9 cellular contexts compared by ENCODE assay signal in the genomic region with DNA sequence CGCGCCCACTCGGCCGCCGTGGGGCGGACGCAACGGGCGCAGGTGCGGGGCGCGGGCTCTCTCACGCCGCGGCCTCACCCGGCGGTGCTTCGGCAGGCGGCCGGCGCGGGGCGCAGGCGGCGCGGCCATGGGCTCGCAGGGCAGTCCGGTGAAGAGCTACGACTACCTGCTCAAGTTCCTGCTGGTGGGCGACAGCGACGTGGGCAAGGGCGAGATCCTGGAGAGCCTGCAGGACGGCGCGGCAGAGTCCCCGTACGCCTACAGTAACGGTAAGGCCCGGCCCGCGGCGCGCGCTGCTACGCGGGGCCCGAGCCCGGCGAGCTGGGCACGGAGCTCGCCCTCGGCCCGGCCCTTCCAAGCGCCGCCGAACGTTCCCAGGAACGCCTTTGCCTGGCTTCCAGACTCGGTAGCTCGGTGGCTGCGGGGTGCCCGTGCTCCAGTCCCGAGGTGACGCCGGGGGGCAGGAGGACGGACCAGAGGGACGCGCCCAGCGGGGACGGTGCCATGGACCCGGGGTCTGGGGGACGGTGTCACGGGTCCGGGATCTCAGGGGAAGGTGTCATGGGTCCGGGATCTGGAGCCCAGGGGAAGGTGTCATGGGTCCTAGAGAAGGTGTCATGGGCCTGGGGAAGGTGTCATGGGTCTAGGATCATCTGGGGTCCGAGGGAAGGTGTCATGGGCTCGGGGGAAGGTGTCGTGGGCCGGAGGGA. TPM values are rescaled to one million over a fixed set of nuclear protein-coding genes. Genes with fewer than 3 reads are reported as not detected.
DNase-seq lines count a peak whose midpoint lies in the region; ATAC-seq, FAIRE-seq and TF ChIP-seq lines count a peak whose summit lies in the region.
"Had no signal": no experiment of that assay in that cellular context is flagged by ENCODE, and none has a peak within 500 bp of the region (broad histone marks: within the 10 kb centered on the region; RNA-seq: fewer than 3 reads in every experiment).

No MANE protein-coding gene starts in this region.

- peaks cover 36% of the 10 kb centered on the region for H4K20me1 ChIP-seq in keratinocyte (ENCODE audit: control insufficient read depth, extremely low read depth, insufficient read depth, low read length)

- dilution Hi-C loops in keratinocyte (cut with MboI; ENCODE audit: extremely low pct_ligation_motif_present, low sequenced_read_pairs), result no loop called here

- no peaks in the 10 kb centered on the region for H3K36me3 ChIP-seq in CD4-positive, CD25-positive, alpha-beta regulatory T cell (ENCODE audit: control insufficient read depth, insufficient read depth, low read length)
- H3K36me3 ChIP-seq in keratinocyte (ENCODE audit: control insufficient read depth in 2 of 2, extremely low read depth in 1 of 2, insufficient read depth in 2 of 2, low read length in 2 of 2), result no peaks in the 10 kb centered on the region

- peak overlapping the region; percentile 64 for H2AFZ ChIP-seq in keratinocyte (ENCODE audit: control insufficient read depth, low read length)

- no peak for TF ChIP-seq CTCF in HFFc6 (IDR thresholded peaks at IDR 0.05)
- no peak for TF ChIP-seq CTCF in keratinocyte (optimal IDR thresholded peaks at IDR 0.05 in 1 of 3, IDR thresholded peaks at IDR 0.05 in 1 of 3, conservative IDR thresholded peaks at IDR 0.05 in 1 of 3; ENCODE audit: extremely low read depth in 1 of 3, insufficient read depth in 2 of 3, low read length in 3 of 3)

- no peaks in the 10 kb centered on the region for H3K9me3 ChIP-seq in CD4-positive, CD25-positive, alpha-beta regulatory T cell (ENCODE audit: control insufficient read depth in 2 of 2, low read length in 2 of 2)
- no peaks in the 10 kb centered on the region for H3K9me3 ChIP-seq in keratinocyte (ENCODE audit: control insufficient read depth, low read depth, low read length)

- H3K36me3 Mint-ChIP-seq in CD4-positive, CD25-positive, alpha-beta regulatory T cell, result peaks cover 5% of the 10 kb centered on the region
- peaks cover 4% of the 10 kb centered on the region; the same call in 1 of the 2 replicates for H3K36me3 Mint-ChIP-seq in HFFc6 (ENCODE audit: low read depth)

- no peaks in the 10 kb centered on the region for H3K27me3 ChIP-seq in CD4-positive, CD25-positive, alpha-beta regulatory T cell (ENCODE audit: control insufficient read depth, insufficient read depth, low read length)
- H3K27me3 ChIP-seq in keratinocyte (ENCODE audit: control insufficient read depth, extremely low read depth, insufficient read depth, low read length), result peaks cover 3% of the 10 kb centered on the region

- FAIRE-seq in keratinocyte (lab: Jason Lieb, UNC), result no peak

- DNase-seq in CD4-positive, CD25-positive, alpha-beta regulatory T cell, result no peak
- DNase-seq in HFFc6 (no peak), keratinocyte (ENCODE audit: low read depth, low spot score) (no peak), substantia nigra (lab: John Stamatoyannopoulos, UW) (peak in 2 of 49 donors; percentile 23 to 49), posterior vena cava (ENCODE audit: low spot score) (no peak)
- DNase-seq in activated effector memory CD4-positive, alpha-beta T cell treated with anti-CD3 and anti-CD28 coated beads, Interleukin-2, amount 50 U/mL, for 16 hours, result no peak

- no peak overlapping the region for H3K27ac ChIP-seq in CD4-positive, CD25-positive, alpha-beta regulatory T cell (ENCODE audit: insufficient read depth, low read length, poor library complexity, severe bottlenecking)
- H3K27ac ChIP-seq in adipose tissue (ENCODE audit: low read depth, low read length), result peak overlapping the region; percentile 47
- peak overlapping the region; percentile 36 for H3K27ac ChIP-seq in keratinocyte (ENCODE audit: control insufficient read depth, insufficient read depth, low read length)
- H3K27ac ChIP-seq in substantia nigra (ENCODE audit: low read depth, low read length, poor library complexity, severe bottlenecking), result peak overlapping the region; percentile 67

- peaks cover 12% of the 10 kb centered on the region for H3K9me1 ChIP-seq in keratinocyte (ENCODE audit: control insufficient read depth, extremely low read depth, insufficient read depth, low read length)

- intact Hi-C loops in posterior vena cava (cut with DNase I), result loop anchor here in 1 of 2 donors (2.0 to 5.0 kb wide), 2 partner anchors 42 to 62 kb away; a partner anchor contains a TSS

- H3K4me3 Mint-ChIP-seq in CD4-positive, CD25-positive, alpha-beta regulatory T cell, result peak overlapping the region; percentile 64 to 93 (median 90)
- peak overlapping the region; percentile 91 for H3K4me3 Mint-ChIP-seq in HFFc6

- no peaks in the 10 kb centered on the region for H3K9me3 Mint-ChIP-seq in CD4-positive, CD25-positive, alpha-beta regulatory T cell
- H3K9me3 Mint-ChIP-seq in HFFc6, result no peaks in the 10 kb centered on the region

- WGBS in adipose tissue, 3 donors, result 2 to 3% (median 2%) methylated on average over 54 to 80 of the region's 80 CpGs

- peak overlapping the region; percentile 85 to 92 (median 85) for H3K27ac Mint-ChIP-seq in CD4-positive, CD25-positive, alpha-beta regulatory T cell
- peak overlapping the region; percentile 42 for H3K27ac Mint-ChIP-seq in HFFc6

- peak overlapping the region; percentile 97 for H3K4me2 ChIP-seq in keratinocyte (ENCODE audit: control insufficient read depth, extremely low read depth, insufficient read depth, low read depth, low read length)

- H3K4me3 ChIP-seq in CD4-positive, CD25-positive, alpha-beta regulatory T cell (ENCODE audit: low read depth, low read length), result peak overlapping the region; percentile 51
- H3K4me3 ChIP-seq in keratinocyte (ENCODE audit: control insufficient read depth in 2 of 3, extremely low read depth in 1 of 3, insufficient read depth in 2 of 3, low read depth in 1 of 3, low read length in 3 of 3), result peak overlapping the region; percentile 75 to 85 (median 84)

- H3K4me1 ChIP-seq in CD4-positive, CD25-positive, alpha-beta regulatory T cell (ENCODE audit: control insufficient read depth, insufficient read depth, low read length, poor library complexity, severe bottlenecking), result peaks cover 33% of the 10 kb centered on the region
- peaks cover 51% of the 10 kb centered on the region for H3K4me1 ChIP-seq in keratinocyte (ENCODE audit: control insufficient read depth, extremely low read depth, insufficient read depth, low read length)

- H3K27me3 Mint-ChIP-seq in CD4-positive, CD25-positive, alpha-beta regulatory T cell, result peaks cover 6% of the 10 kb centered on the region
- H3K27me3 Mint-ChIP-seq in HFFc6 (ENCODE audit: insufficient read depth), result peaks cover 9% of the 10 kb centered on the region

- H3K4me1 Mint-ChIP-seq in CD4-positive, CD25-positive, alpha-beta regulatory T cell, result peaks cover 0 to 57% (median 16%) of the 10 kb centered on the region in 4 donors
- peaks cover 37% of the 10 kb centered on the region for H3K4me1 Mint-ChIP-seq in HFFc6 (ENCODE audit: low read depth)

- no peak for ATAC-seq in CD4-positive, CD25-positive, alpha-beta regulatory T cell (ENCODE audit: low read depth in 2 of 2)
- ATAC-seq in HG02852 (IDR thresholded peaks at IDR 0.05; ENCODE audit: unreplicated experiment), result no peak

- H3K9ac ChIP-seq in keratinocyte (ENCODE audit: control insufficient read depth, extremely low read depth, insufficient read depth, low read length), result peak overlapping the region; percentile 80

- peaks cover 31% of the 10 kb centered on the region for H3K79me2 ChIP-seq in keratinocyte (ENCODE audit: control insufficient read depth, insufficient read depth, low read length)

RNA-seq across cellular contexts. Expression of a gene that starts 0.5 kb away (rescaled TPM):
- total RNA-seq in CD4-positive, CD25-positive, alpha-beta regulatory T cell, result 12.1 TPM
- polyA plus RNA-seq in CD4-positive, CD25-positive, alpha-beta regulatory T cell, result 1 to 10 TPM; 6.8 to 9.6 (median 8.2) TPM
- total RNA-seq in HFFc6 (2021; fragmentation: NEBNext Ultra II Directional; extraction: Animal tissue kit (Norgen Biotek cat#: 25700)), result 10 to 100 TPM; 11.3 to 14.8 (median 12.2) TPM
- polyA plus RNA-seq in adipose tissue, result 10 to 100 TPM; 16.0 to 42.5 (median 21.2) TPM
- 4.0 to 12.3 TPM (median 4.2 TPM) in 3 replicates for polyA plus RNA-seq in keratinocyte
- polyA plus RNA-seq in keratinocyte (2011; ENCODE audit: low read depth), result 10.9 TPM
- polyA plus RNA-seq in keratinocyte (2011; cell fraction: cytosol; rRNA removed), result 3.5 and 6.7 TPM in 2 replicates
- 9.1 and 12.6 TPM in 2 replicates for polyA plus RNA-seq in keratinocyte (2011; cell fraction: nucleus; rRNA removed)
- 7.9 and 15.8 TPM in 2 replicates for polyA plus RNA-seq in keratinocyte (2012; ENCODE audit: low replicate concordance)
- polyA minus RNA-seq in keratinocyte, result 5.0 to 15.4 TPM (median 6.5 TPM) in 3 replicates
- polyA minus RNA-seq in keratinocyte (2011; cell fraction: cytosol; rRNA and poly(A)+ RNA removed), result 13.2 TPM
- 7.1 and 12.4 TPM in 2 replicates for polyA minus RNA-seq in keratinocyte (2011; cell fraction: nucleus; rRNA and poly(A)+ RNA removed)
- total RNA-seq in posterior vena cava, result 10 to 100 TPM; 13.0 to 13.6 TPM

RNA-seq across cellular contexts. Expression of a gene that starts 20.6 kb away (rescaled TPM):
- 25.7 TPM for total RNA-seq in CD4-positive, CD25-positive, alpha-beta regulatory T cell
- polyA plus RNA-seq in CD4-positive, CD25-positive, alpha-beta regulatory T cell, result 10 to 100 TPM; 11.6 to 15.3 (median 12.9) TPM
- 10 to 100 TPM; 30.4 to 39.5 (median 35.4) TPM for total RNA-seq in HFFc6 (2021; fragmentation: NEBNext Ultra II Directional; extraction: Animal tissue kit (Norgen Biotek cat#: 25700))
- polyA plus RNA-seq in adipose tissue, result 10 to 100 TPM; 36.6 to 47.7 (median 37.6) TPM
- polyA plus RNA-seq in keratinocyte, result 11.2 to 23.3 TPM (median 16.7 TPM) in 3 replicates
- polyA plus RNA-seq in keratinocyte (2011; ENCODE audit: low read depth), result 4.4 TPM
- polyA plus RNA-seq in keratinocyte (2011; cell fraction: cytosol; rRNA removed), result 10.5 and 25.0 TPM in 2 replicates
- 44.0 and 62.4 TPM in 2 replicates for polyA plus RNA-seq in keratinocyte (2011; cell fraction: nucleus; rRNA removed)
- 13.6 and 22.4 TPM in 2 replicates for polyA plus RNA-seq in keratinocyte (2012; ENCODE audit: low replicate concordance)
- polyA minus RNA-seq in keratinocyte, result 29.9 to 52.5 TPM (median 36.1 TPM) in 3 replicates
- polyA minus RNA-seq in keratinocyte (2011; cell fraction: cytosol; rRNA and poly(A)+ RNA removed), result 43.9 TPM
- 21.2 and 23.7 TPM in 2 replicates for polyA minus RNA-seq in keratinocyte (2011; cell fraction: nucleus; rRNA and poly(A)+ RNA removed)
- total RNA-seq in posterior vena cava, result 10 to 100 TPM; 22.1 to 25.4 TPM

RNA-seq across cellular contexts. Expression of a gene that starts 23.5 kb away (rescaled TPM):
- 1.9 TPM for total RNA-seq in CD4-positive, CD25-positive, alpha-beta regulatory T cell
- 1 to 10 TPM; 3.7 to 5.6 (median 4.8) TPM for polyA plus RNA-seq in CD4-positive, CD25-positive, alpha-beta regulatory T cell
- under 1 TPM in 5 of 6 experiments, not detected in 1; 0.24 to 0.58 (median 0.28) TPM for total RNA-seq in HFFc6 (2021; fragmentation: NEBNext Ultra II Directional; extraction: Animal tissue kit (Norgen Biotek cat#: 25700))
- polyA plus RNA-seq in adipose tissue (1 to 10 TPM in 1 of 3 donors, under 1 TPM in 2; 0.22 to 1.3 (median 0.61) TPM), keratinocyte (0.09 to 0.22 TPM (median 0.10 TPM) in 3 replicates)
- not detected for polyA plus RNA-seq in keratinocyte (2011; ENCODE audit: low read depth)
- polyA plus RNA-seq in keratinocyte (2011; cell fraction: cytosol; rRNA removed), result 0.09 TPM in 1 of 2 replicates, not detected in the other
- 0.11 and 0.24 TPM in 2 replicates for polyA plus RNA-seq in keratinocyte (2011; cell fraction: nucleus; rRNA removed)
- 0.23 TPM in 1 of 2 replicates, not detected in the other for polyA plus RNA-seq in keratinocyte (2012; ENCODE audit: low replicate concordance)
- not detected in 3 replicates for polyA minus RNA-seq in keratinocyte
- polyA minus RNA-seq in keratinocyte (2011; cell fraction: cytosol; rRNA and poly(A)+ RNA removed), result not detected
- not detected in 2 replicates for polyA minus RNA-seq in keratinocyte (2011; cell fraction: nucleus; rRNA and poly(A)+ RNA removed)
- total RNA-seq in posterior vena cava, result under 1 TPM; 0.38 to 0.65 TPM

RNA-seq across cellular contexts. Expression of a gene that starts 30.1 kb away (rescaled TPM):
- total RNA-seq in CD4-positive, CD25-positive, alpha-beta regulatory T cell, result not detected
- polyA plus RNA-seq in CD4-positive, CD25-positive, alpha-beta regulatory T cell, result not detected
- total RNA-seq in HFFc6 (2021; fragmentation: NEBNext Ultra II Directional; extraction: Animal tissue kit (Norgen Biotek cat#: 25700)), result not detected
- polyA plus RNA-seq in adipose tissue (under 1 TPM in 1 of 3 donors, not detected in 2; 0.20 TPM), keratinocyte (not detected in 3 replicates)
- not detected for polyA plus RNA-seq in keratinocyte (2011; ENCODE audit: low read depth)
- not detected in 2 replicates for polyA plus RNA-seq in keratinocyte (2011; cell fraction: cytosol; rRNA removed)
- not detected in 2 replicates for polyA plus RNA-seq in keratinocyte (2011; cell fraction: nucleus; rRNA removed)
- polyA plus RNA-seq in keratinocyte (2012; ENCODE audit: low replicate concordance), result not detected in 2 replicates
- not detected in 3 replicates for polyA minus RNA-seq in keratinocyte
- not detected for polyA minus RNA-seq in keratinocyte (2011; cell fraction: cytosol; rRNA and poly(A)+ RNA removed)
- not detected in 2 replicates for polyA minus RNA-seq in keratinocyte (2011; cell fraction: nucleus; rRNA and poly(A)+ RNA removed)
- total RNA-seq in posterior vena cava, result not detected
- total RNA-seq: SK-MEL-5 had no signal

RNA-seq across cellular contexts. Expression of a gene that starts 40.5 kb away (rescaled TPM):
- total RNA-seq in CD4-positive, CD25-positive, alpha-beta regulatory T cell, result 0.22 TPM
- not detected for polyA plus RNA-seq in CD4-positive, CD25-positive, alpha-beta regulatory T cell
- total RNA-seq in HFFc6 (2021; fragmentation: NEBNext Ultra II Directional; extraction: Animal tissue kit (Norgen Biotek cat#: 25700)), result under 1 TPM in 2 of 6 experiments, not detected in 4; 0.02 to 0.14 TPM
- polyA plus RNA-seq in adipose tissue, result under 1 TPM; 0.25 to 0.85 (median 0.67) TPM
- 0.01 to 0.04 TPM in 2 of 3 replicates, not detected in the other for polyA plus RNA-seq in keratinocyte
- polyA plus RNA-seq in keratinocyte (2011; ENCODE audit: low read depth), result 0.12 TPM
- 0.01 and 0.03 TPM in 2 replicates for polyA plus RNA-seq in keratinocyte (2011; cell fraction: cytosol; rRNA removed)
- polyA plus RNA-seq in keratinocyte (2011; cell fraction: nucleus; rRNA removed), result 0.12 and 0.17 TPM in 2 replicates
- polyA plus RNA-seq in keratinocyte (2012; ENCODE audit: low replicate concordance), result 0.03 and 0.47 TPM in 2 replicates
- polyA minus RNA-seq in keratinocyte, result 0.10 TPM in 1 of 3 replicates, not detected in the others
- not detected for polyA minus RNA-seq in keratinocyte (2011; cell fraction: cytosol; rRNA and poly(A)+ RNA removed)
- 0.31 and 0.42 TPM in 2 replicates for polyA minus RNA-seq in keratinocyte (2011; cell fraction: nucleus; rRNA and poly(A)+ RNA removed)
- under 1 TPM; 0.14 TPM for total RNA-seq in posterior vena cava
